Comparison of ENCODE assay signal across 32 cellular contexts in the genomic region with DNA sequence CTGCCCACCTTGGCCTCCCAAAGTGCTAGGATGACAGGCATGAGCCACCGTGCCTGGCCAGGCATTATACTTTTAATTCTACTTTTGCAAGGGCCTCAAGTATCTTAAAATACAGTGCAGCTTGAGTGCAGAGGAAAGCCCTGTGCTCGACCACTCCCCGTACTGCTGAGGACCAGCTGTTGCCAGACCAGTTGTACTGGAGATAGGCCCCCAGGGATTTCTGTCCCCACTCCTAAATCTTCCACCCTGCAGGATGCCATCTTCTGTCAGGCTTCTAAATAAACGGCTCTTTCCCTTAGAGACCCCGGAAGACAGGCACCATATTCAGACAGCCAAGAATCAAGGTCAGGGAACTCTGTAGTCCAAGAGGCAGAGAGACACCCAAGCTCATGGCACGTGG.
"Had no signal": no experiment of that assay in that cellular context is flagged by ENCODE, and none has a peak within 500 bp of the region (broad histone marks: within the 10 kb centered on the region; RNA-seq: fewer than 3 reads in every experiment).

No MANE protein-coding gene starts in this region.

- H3K27ac Mint-ChIP-seq: activated CD8-positive, alpha-beta memory T cell treated with anti-CD3 and anti-CD28 coated beads, Interleukin-2, amount 10 ng/mL, durations not matched to agents 7 days and 5 days; mesothelial cell of epicardium; neural progenitor cell had no signal

- H3K36me3 ChIP-seq: colonic mucosa, neural progenitor cell had no signal

- H3K4me1 ChIP-seq: ascending aorta, colonic mucosa, gastrocnemius medialis, neural progenitor cell, parathyroid adenoma, psoas muscle, sigmoid colon, tibial artery had no signal

- DNase-seq: activated CD8-positive, alpha-beta memory T cell treated with anti-CD3 and anti-CD28 coated beads, Interleukin-2, amount 10 ng/mL, durations not matched to agents 7 days and 5 days; activated CD8-positive, alpha-beta T cell treated with anti-CD3 and anti-CD28 coated beads, Interleukin-2, amount 10 ng/mL, durations not matched to agents 7 days and 5 days; activated effector memory CD4-positive, alpha-beta T cell treated with Interleukin-2 at 50 U/mL for 16 hours; activated naive CD4-positive, alpha-beta T cell treated with Interleukin-2 at 50 U/mL for 16 hours; activated naive CD8-positive, alpha-beta T cell treated with anti-CD3 and anti-CD28 coated beads, Interleukin-2, amount 10 ng/mL, durations not matched to agents 7 days and 5 days; cerebellar nuclear complex; colonic mucosa; effector CD8-positive, alpha-beta T cell; gastrocnemius medialis; hippocampal formation; kidney; left colon; mammary epithelial cell; occipital lobe; psoas muscle; sigmoid colon; stimulated activated CD4-positive, alpha-beta T cell treated with anti-CD3 and anti-CD28 coated beads, Interleukin-1b, Interleukin-23, amount 100 ng/mL, for 48 hours; stimulated activated CD4-positive, alpha-beta T cell treated with anti-CD3 and anti-CD28 coated beads, Interleukin-4, amount 100 ng/mL, for 4 hours; stimulated activated CD8-positive, alpha-beta memory T cell treated with anti-CD3 and anti-CD28 coated beads, Interleukin-4, amount 100 ng/mL, for 48 hours; stimulated activated naive CD4-positive, alpha-beta T cell; T-helper 9 cell; tibial artery; WERI-Rb-1 had no signal

- H3K4me1 Mint-ChIP-seq: activated CD8-positive, alpha-beta memory T cell treated with anti-CD3 and anti-CD28 coated beads, Interleukin-2, amount 10 ng/mL, durations not matched to agents 7 days and 5 days; neural progenitor cell had no signal

- H3K4me3 ChIP-seq: ascending aorta, cardiac muscle cell, colonic mucosa, gastrocnemius medialis, neural progenitor cell, psoas muscle, sigmoid colon, smooth muscle cell, suprapubic skin, tibial artery had no signal

- H3K27me3 Mint-ChIP-seq: activated CD8-positive, alpha-beta memory T cell treated with anti-CD3 and anti-CD28 coated beads, Interleukin-2, amount 10 ng/mL, durations not matched to agents 7 days and 5 days; activated naive CD8-positive, alpha-beta T cell treated with anti-CD3 and anti-CD28 coated beads, Interleukin-2, amount 10 ng/mL, durations not matched to agents 7 days and 5 days; naive thymus-derived CD8-positive, alpha-beta T cell had no signal

- H3K27ac ChIP-seq: ascending aorta, cardiac muscle cell, colonic mucosa, gastrocnemius medialis, neural progenitor cell, parathyroid adenoma, psoas muscle, sigmoid colon, suprapubic skin, tibial artery, WERI-Rb-1 had no signal

- H3K4me3 Mint-ChIP-seq: activated CD8-positive, alpha-beta memory T cell treated with anti-CD3 and anti-CD28 coated beads, Interleukin-2, amount 10 ng/mL, durations not matched to agents 7 days and 5 days; activated CD8-positive, alpha-beta T cell treated with anti-CD3 and anti-CD28 coated beads, Interleukin-2, amount 10 ng/mL, durations not matched to agents 7 days and 5 days; activated naive CD8-positive, alpha-beta T cell treated with anti-CD3 and anti-CD28 coated beads, Interleukin-2, amount 10 ng/mL, durations not matched to agents 7 days and 5 days; brain; mesothelial cell of epicardium; naive thymus-derived CD8-positive, alpha-beta T cell; neural progenitor cell had no signal

- H3K9me3 ChIP-seq: ascending aorta, colonic mucosa, gastrocnemius medialis, psoas muscle, sigmoid colon, suprapubic skin, tibial artery had no signal

- ATAC-seq: activated CD8-positive, alpha-beta memory T cell treated with anti-CD3 and anti-CD28 coated beads, Interleukin-2, amount 10 ng/mL, durations not matched to agents 7 days and 5 days; activated CD8-positive, alpha-beta T cell treated with anti-CD3 and anti-CD28 coated beads, Interleukin-2, amount 10 ng/mL, durations not matched to agents 7 days and 5 days; gastrocnemius medialis; left colon; naive thymus-derived CD8-positive, alpha-beta T cell; psoas muscle had no signal

- H3K9me3 Mint-ChIP-seq: activated naive CD8-positive, alpha-beta T cell treated with anti-CD3 and anti-CD28 coated beads, Interleukin-2, amount 10 ng/mL, durations not matched to agents 7 days and 5 days; brain; mesothelial cell of epicardium; naive thymus-derived CD8-positive, alpha-beta T cell; neural progenitor cell had no signal

- H3K27me3 ChIP-seq: ascending aorta, cardiac muscle cell, colonic mucosa, gastrocnemius medialis, neural progenitor cell, sigmoid colon, suprapubic skin, tibial artery had no signal
